Comparison of ENCODE assay signal across 11 cellular contexts in the genomic region with DNA sequence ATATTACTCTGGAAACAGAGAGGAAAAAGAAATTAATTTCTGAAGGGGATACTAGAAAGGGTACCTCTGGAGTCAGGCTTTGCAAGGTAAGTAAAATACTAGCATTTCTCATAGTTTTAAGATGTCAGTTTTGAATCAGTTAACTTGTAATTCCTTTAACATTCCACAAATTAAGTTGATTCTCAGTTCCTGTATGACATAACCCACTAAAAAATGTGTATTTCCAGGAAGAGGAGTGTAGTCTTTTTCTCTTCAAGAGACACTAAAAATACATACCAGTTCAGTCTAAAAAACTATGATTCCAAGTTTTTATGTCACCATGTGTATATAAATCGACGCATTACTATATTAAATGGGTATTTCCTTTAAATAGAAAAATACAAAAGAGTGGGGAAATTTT.
DNase-seq lines count a peak whose midpoint lies in the region; ATAC-seq and TF ChIP-seq lines count a peak whose summit lies in the region.
"Had no signal": no experiment of that assay in that cellular context is flagged by ENCODE, and none has a peak within 500 bp of the region (broad histone marks: within the 10 kb centered on the region; RNA-seq: fewer than 3 reads in every experiment).

No MANE protein-coding gene starts in this region.

- peaks cover 49% of the 10 kb centered on the region for H3K4me1 Mint-ChIP-seq in stimulated activated effector memory CD8-positive, alpha-beta T cell treated with anti-CD3 and anti-CD28 coated beads, Interleukin-12 subunit alpha, Interleukin-12 subunit beta, amount 100 ng/mL, for 72 hours
- H3K4me1 Mint-ChIP-seq in naive thymus-derived CD8-positive, alpha-beta T cell: peaks cover 11 to 37% (median 18%) of the 10 kb centered on the region in 4 donors

- in situ Hi-C loops in GM23248 (cut with MboI): no loop called here

- H3K9ac ChIP-seq in GM23248 (peak overlapping the region; percentile 13; the same call in 1 of the 2 replicates), SK-N-MC (ENCODE audit: insufficient read length) (peak overlapping the region; percentile 56)

- POLR2A ChIA-PET in naive thymus-derived CD8-positive, alpha-beta T cell (lab: Charles Lee): no interaction called here

- 47 to 51% methylated on average over 2 of the region's 2 CpGs for WGBS in GM23248 (ENCODE audit: low coverage in 1 of 2, low lambda C conversion rate in 2 of 2, missing lambda C conversion rate in 2 of 2), 2 experiments
- 59 to 66% methylated on average over 2 of the region's 2 CpGs for WGBS in lower leg skin, 2 donors

- peak overlapping the region; percentile 52 for H3K27ac Mint-ChIP-seq in stimulated activated effector memory CD8-positive, alpha-beta T cell treated with anti-CD3 and anti-CD28 coated beads, Interleukin-12 subunit alpha, Interleukin-12 subunit beta, amount 100 ng/mL, for 72 hours
- H3K27ac Mint-ChIP-seq in naive thymus-derived CD8-positive, alpha-beta T cell: no peak overlapping the region
- H3K27ac Mint-ChIP-seq: activated CD8-positive, alpha-beta memory T cell treated with anti-CD3 and anti-CD28 coated beads, Interleukin-2, amount 10 ng/mL, durations not matched to agents 7 days and 5 days had no signal

- 0 out of 2 replicates have a peak, but pooled peaks cover 6% of the 10 kb centered on the region for H3K36me3 ChIP-seq in GM23248 (ENCODE audit: low read depth)
- H3K36me3 ChIP-seq in SK-N-MC (ENCODE audit: insufficient read depth, low read length): no peaks in the 10 kb centered on the region

- no peaks in the 10 kb centered on the region for H3K9me2 ChIP-seq in GM23248 (ENCODE audit: insufficient read depth)

- no peaks in the 10 kb centered on the region for H4K20me1 ChIP-seq in GM23248 (ENCODE audit: insufficient read depth)

- no peak for ATAC-seq in stimulated activated effector memory CD8-positive, alpha-beta T cell treated with anti-CD3 and anti-CD28 coated beads, Interleukin-12 subunit alpha, Interleukin-12 subunit beta, amount 100 ng/mL, for 72 hours
- ATAC-seq in naive thymus-derived CD8-positive, alpha-beta T cell: no peak
- ATAC-seq: activated CD8-positive, alpha-beta memory T cell treated with anti-CD3 and anti-CD28 coated beads, Interleukin-2, amount 10 ng/mL, durations not matched to agents 7 days and 5 days; activated naive CD8-positive, alpha-beta T cell treated with anti-CD3 and anti-CD28 coated beads, Interleukin-2, amount 50 U/mL, for 24 hours; effector memory CD8-positive, alpha-beta T cell had no signal

- H3K36me3 Mint-ChIP-seq in stimulated activated effector memory CD8-positive, alpha-beta T cell treated with anti-CD3 and anti-CD28 coated beads, Interleukin-12 subunit alpha, Interleukin-12 subunit beta, amount 100 ng/mL, for 72 hours: peaks cover 95% of the 10 kb centered on the region
- H3K36me3 Mint-ChIP-seq in naive thymus-derived CD8-positive, alpha-beta T cell: peaks cover 9 to 34% (median 22%) of the 10 kb centered on the region in 3 donors

- no peak for TF ChIP-seq CTCF in lower leg skin (IDR thresholded peaks at IDR 0.05)

- H3K9me3 ChIP-seq in GM23248 (ENCODE audit: low read depth): no peaks in the 10 kb centered on the region
- H3K9me3 ChIP-seq in SK-N-MC (ENCODE audit: low read depth, low read length): no peaks in the 10 kb centered on the region

- peaks cover 28% of the 10 kb centered on the region for H3F3A ChIP-seq in GM23248 (ENCODE audit: insufficient read depth)

- intact Hi-C loops in lower leg skin (cut with DNase I; ENCODE audit: low total_unique reads): no loop called here

- H3K4me3 ChIP-seq in GM23248: peak overlapping the region; percentile 27
- H3K4me3 ChIP-seq in SK-N-MC: peak overlapping the region; percentile 50
- H3K4me3 ChIP-seq in lower leg skin (ENCODE audit: low read depth, poor library complexity, severe bottlenecking): no peak overlapping the region

- no peaks in the 10 kb centered on the region for H3K27me3 ChIP-seq in GM23248 (replicated peaks; ENCODE audit: insufficient read depth)

- H3K27ac ChIP-seq in GM23248 (peak overlapping the region; percentile 65), SK-N-MC (peak overlapping the region; percentile 93)

- no peak for TF ChIP-seq POLR2A in lower leg skin (IDR thresholded peaks at IDR 0.05)

- no peak overlapping the region for H2AFZ ChIP-seq in GM23248

- peaks cover 35% of the 10 kb centered on the region for H3K4me1 ChIP-seq in GM23248 (ENCODE audit: insufficient read depth)

- H3K4me3 Mint-ChIP-seq in stimulated activated effector memory CD8-positive, alpha-beta T cell treated with anti-CD3 and anti-CD28 coated beads, Interleukin-12 subunit alpha, Interleukin-12 subunit beta, amount 100 ng/mL, for 72 hours: no peak overlapping the region
- no peak overlapping the region for H3K4me3 Mint-ChIP-seq in naive thymus-derived CD8-positive, alpha-beta T cell
- H3K4me3 Mint-ChIP-seq: activated CD8-positive, alpha-beta memory T cell treated with anti-CD3 and anti-CD28 coated beads, Interleukin-2, amount 10 ng/mL, durations not matched to agents 7 days and 5 days; activated naive CD8-positive, alpha-beta T cell treated with anti-CD3 and anti-CD28 coated beads, Interleukin-2, amount 50 U/mL, for 24 hours; effector memory CD8-positive, alpha-beta T cell had no signal

- no peaks in the 10 kb centered on the region for H3K9me3 Mint-ChIP-seq in stimulated activated effector memory CD8-positive, alpha-beta T cell treated with anti-CD3 and anti-CD28 coated beads, Interleukin-12 subunit alpha, Interleukin-12 subunit beta, amount 100 ng/mL, for 72 hours
- H3K9me3 Mint-ChIP-seq in naive thymus-derived CD8-positive, alpha-beta T cell: no peaks in the 10 kb centered on the region
- H3K9me3 Mint-ChIP-seq: activated naive CD8-positive, alpha-beta T cell treated with anti-CD3 and anti-CD28 coated beads, Interleukin-2, amount 50 U/mL, for 24 hours; effector memory CD8-positive, alpha-beta T cell had no signal

- DNase-seq in GM23248 (peak; percentile 58), SK-N-MC (ENCODE audit: low read depth, low spot score) (no peak), kidney glomerular epithelial cell (lab: John Stamatoyannopoulos, UW) (peak; percentile 23), cerebellum (ENCODE audit: low spot score) (no peak), lower leg skin (ENCODE audit: low spot score in 2 of 2) (no peak)
- DNase-seq in stimulated activated effector memory CD8-positive, alpha-beta T cell treated with anti-CD3 and anti-CD28 coated beads, Interleukin-12 subunit alpha, Interleukin-12 subunit beta, amount 100 ng/mL, for 72 hours (ENCODE audit: low spot score in 2 of 2): no peak
- no peak for DNase-seq in naive thymus-derived CD8-positive, alpha-beta T cell
- DNase-seq: activated CD8-positive, alpha-beta memory T cell treated with anti-CD3 and anti-CD28 coated beads, Interleukin-2, amount 10 ng/mL, durations not matched to agents 7 days and 5 days; activated naive CD8-positive, alpha-beta T cell treated with anti-CD3 and anti-CD28 coated beads, Interleukin-2, amount 50 U/mL, for 24 hours; effector memory CD8-positive, alpha-beta T cell; NCI-H1092 had no signal

- H3K79me2 ChIP-seq in GM23248 (ENCODE audit: insufficient read depth): peaks cover 96% of the 10 kb centered on the region

- H3K27me3 Mint-ChIP-seq in naive thymus-derived CD8-positive, alpha-beta T cell: no peaks in the 10 kb centered on the region
- H3K27me3 Mint-ChIP-seq: activated CD8-positive, alpha-beta memory T cell treated with anti-CD3 and anti-CD28 coated beads, Interleukin-2, amount 10 ng/mL, durations not matched to agents 7 days and 5 days; activated naive CD8-positive, alpha-beta T cell treated with anti-CD3 and anti-CD28 coated beads, Interleukin-2, amount 50 U/mL, for 24 hours; effector memory CD8-positive, alpha-beta T cell had no signal

- peak overlapping the region; percentile 64 for H3K4me2 ChIP-seq in GM23248 (ENCODE audit: unreplicated experiment)

Comparison
In these comparisons a context has a peak if more than half of its experiments do, and no peak if none do; other contexts are left out.
1. DNase-seq: peak in GM23248 (single experiment) and kidney glomerular epithelial cell (single experiment); none in SK-N-MC (single experiment), stimulated activated effector memory CD8-positive, alpha-beta T cell treated with anti-CD3 and anti-CD28 coated beads, Interleukin-12 subunit alpha, Interleukin-12 subunit beta, amount 100 ng/mL, for 72 hours (0 of 2), cerebellum (single experiment), lower leg skin (0 of 2) and naive thymus-derived CD8-positive, alpha-beta T cell (0 of 10).